In genomic region chr2:207531024-207531411, GRCh38 we compare ENCODE assay signal across 1 cellular context.
TF ChIP-seq lines count a peak whose summit lies in the region.

No MANE protein-coding gene starts in this region.

TF ChIP-seq in K562, 482 proteins besides CTCF, POLR2A, EP300 and RAD21 (continued from another document):
- TF ChIP-seq ARID4B (CRISPR knock-in tag; IDR thresholded peaks at IDR 0.05) (no peak), ZNF699 (CRISPR knock-in tag; IDR thresholded peaks at IDR 0.05; ENCODE audit: insufficient replicate concordance) (no peak), PHB (CRISPR knock-in tag; IDR thresholded peaks at IDR 0.05) (no peak)
- TF ChIP-seq, protein P1, sequence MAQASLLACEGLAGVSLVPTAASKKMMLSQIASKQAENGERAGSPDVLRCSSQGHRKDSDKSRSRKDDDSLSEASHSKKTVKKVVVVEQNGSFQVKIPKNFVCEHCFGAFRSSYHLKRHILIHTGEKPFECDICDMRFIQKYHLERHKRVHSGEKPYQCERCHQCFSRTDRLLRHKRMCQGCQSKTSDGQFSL (CRISPR knock-in tag; IDR thresholded peaks at IDR 0.05): no peak
- TF ChIP-seq, protein P1 (tag; IDR thresholded peaks at IDR 0.05): peak in 1 of 2 experiments; percentile 8; a peak in 1 of 4 replicates
